ENCODE assay signal across 15 cellular contexts in genomic region chr7:27251513-27252306, GRCh38. TPM values are rescaled to one million over a fixed set of nuclear protein-coding genes. Genes with fewer than 3 reads are reported as not detected.
A peak's percentile ranks its signal among the peaks of the same experiment; 100 is the strongest.
DNase-seq lines count a peak whose midpoint lies in the region; ATAC-seq and TF ChIP-seq lines count a peak whose summit lies in the region.
"Had no signal": no experiment of that assay in that cellular context is flagged by ENCODE, and none has a peak within 500 bp of the region (broad histone marks: within the 10 kb centered on the region; RNA-seq: fewer than 3 reads in every experiment).

No MANE protein-coding gene starts in this region.

- no peak for ATAC-seq in stimulated activated naive CD8-positive, alpha-beta T cell treated with anti-CD3 and anti-CD28 coated beads, Interleukin-15, amount 100 ng/mL, for 72 hours
- no peak for ATAC-seq in stimulated activated naive CD8-positive, alpha-beta T cell treated with anti-CD3 and anti-CD28 coated beads, Interleukin-15, Interleukin-2, amounts not matched to agents 100 U/mL and 50 U/mL, for 24 hours
- ATAC-seq in naive thymus-derived CD4-positive, alpha-beta T cell = no peak
- ATAC-seq in HG03196 (IDR thresholded peaks at IDR 0.05; ENCODE audit: unreplicated experiment) (no peak), HG03342 (IDR thresholded peaks at IDR 0.05; ENCODE audit: unreplicated experiment) (no peak)
- ATAC-seq: activated naive CD4-positive, alpha-beta T cell treated with anti-CD3 and anti-CD28 coated beads, Interleukin-2, amount 50 U/mL, for 72 hours had no signal

- TF ChIP-seq CTCF in esophagus muscularis mucosa (IDR thresholded peaks at IDR 0.05) = no peak

- peak overlapping the region; percentile 12 to 43 (median 26) for H3K4me3 ChIP-seq in esophagus muscularis mucosa
- H3K4me3 ChIP-seq in naive thymus-derived CD4-positive, alpha-beta T cell (ENCODE audit: low read length) = no peak overlapping the region
- H3K4me3 ChIP-seq: vagina had no signal

- peaks cover 14 to 87% (median 61%) of the 10 kb centered on the region in 4 donors for H3K27me3 ChIP-seq in esophagus muscularis mucosa
- peaks cover 0 to 16% of the 10 kb centered on the region in 2 donors for H3K27me3 ChIP-seq in naive thymus-derived CD4-positive, alpha-beta T cell (ENCODE audit: control insufficient read depth in 2 of 2, insufficient read depth in 2 of 2, low read length in 2 of 2)
- H3K27me3 ChIP-seq: vagina had no signal

- H3K4me3 Mint-ChIP-seq in stimulated activated naive CD8-positive, alpha-beta T cell treated with anti-CD3 and anti-CD28 coated beads, Interleukin-15, amount 100 ng/mL, for 72 hours = peak overlapping the region; percentile 22 to 36
- H3K4me3 Mint-ChIP-seq in naive thymus-derived CD4-positive, alpha-beta T cell = peak overlapping the region in 8 of 10 donors; percentile 18 to 65 (median 48)

- no peak for TF ChIP-seq EP300 in esophagus muscularis mucosa (IDR thresholded peaks at IDR 0.05)

- POLR2A ChIA-PET in naive thymus-derived CD4-positive, alpha-beta T cell (lab: Charles Lee) = no interaction called here

- H3K36me3 Mint-ChIP-seq in naive thymus-derived CD4-positive, alpha-beta T cell = peaks cover 0 to 3% (median 0%) of the 10 kb centered on the region in 5 donors

- CTCF ChIA-PET in naive thymus-derived CD4-positive, alpha-beta T cell (lab: Charles Lee) = no interaction called here

- no peaks in the 10 kb centered on the region for H3K36me3 ChIP-seq in esophagus muscularis mucosa
- H3K36me3 ChIP-seq in naive thymus-derived CD4-positive, alpha-beta T cell (ENCODE audit: control insufficient read depth in 2 of 3, insufficient read depth in 3 of 3, low read length in 3 of 3) = no peaks in the 10 kb centered on the region
- H3K36me3 ChIP-seq: vagina had no signal

- intact Hi-C loops in esophagus muscularis mucosa (cut with DNase I) = no loop called here
- intact Hi-C loops in naive thymus-derived CD4-positive, alpha-beta T cell (cut with micrococcal nuclease) = no loop called here

- no peaks in the 10 kb centered on the region for H3K9me3 ChIP-seq in esophagus muscularis mucosa
- H3K9me3 ChIP-seq in naive thymus-derived CD4-positive, alpha-beta T cell (ENCODE audit: control insufficient read depth in 2 of 3, low read length in 3 of 3) = no peaks in the 10 kb centered on the region
- H3K9me3 ChIP-seq: vagina had no signal

- peaks cover 10 to 34% (median 18%) of the 10 kb centered on the region in 4 donors for H3K4me1 ChIP-seq in esophagus muscularis mucosa
- H3K4me1 ChIP-seq in naive thymus-derived CD4-positive, alpha-beta T cell (ENCODE audit: control insufficient read depth in 2 of 2, insufficient read depth in 2 of 2, low read length in 2 of 2) = no peaks in the 10 kb centered on the region
- H3K4me1 ChIP-seq: vagina had no signal

- H3K27ac ChIP-seq in esophagus muscularis mucosa (replicated peaks in 1 of 4) = no peak overlapping the region
- H3K27ac ChIP-seq in naive thymus-derived CD4-positive, alpha-beta T cell (ENCODE audit: low read depth, low read length) = no peak overlapping the region
- H3K27ac ChIP-seq: vagina had no signal

- DNase-seq in stimulated activated naive CD8-positive, alpha-beta T cell treated with anti-CD3 and anti-CD28 coated beads, Interleukin-15, amount 100 ng/mL, for 72 hours = no peak
- DNase-seq in stimulated activated naive CD8-positive, alpha-beta T cell treated with anti-CD3 and anti-CD28 coated beads, Interleukin-15, Interleukin-2, amounts not matched to agents 100 U/mL and 50 U/mL, for 24 hours = no peak
- DNase-seq in esophagus muscularis mucosa (ENCODE audit: extremely low spot score) = no peak
- DNase-seq in naive thymus-derived CD4-positive, alpha-beta T cell = no peak
- no peak for DNase-seq in NCI-H187 treated with DMSO at 0.1 percent for 48 hours (lab: John Stamatoyannopoulos, UW)
- no peak for DNase-seq in LoVo (ENCODE audit: low spot score)
- DNase-seq: DMS79 treated with DMSO at 0.1 percent for 48 hours; NCI-H2081; nucleus accumbens; stimulated activated CD4-positive, alpha-beta T cell treated with anti-CD3 and anti-CD28 coated beads, Interleukin-15, amount 100 ng/mL, for 24 hours had no signal

- TF ChIP-seq POLR2A in esophagus muscularis mucosa (IDR thresholded peaks at IDR 0.05; ENCODE audit: low read depth) = no peak

- no peak overlapping the region for H3K27ac Mint-ChIP-seq in stimulated activated naive CD8-positive, alpha-beta T cell treated with anti-CD3 and anti-CD28 coated beads, Interleukin-15, amount 100 ng/mL, for 72 hours
- no peak overlapping the region for H3K27ac Mint-ChIP-seq in naive thymus-derived CD4-positive, alpha-beta T cell
- H3K27ac Mint-ChIP-seq: activated naive CD4-positive, alpha-beta T cell treated with anti-CD3 and anti-CD28 coated beads, Interleukin-2, amount 50 U/mL, for 72 hours had no signal

- no peaks in the 10 kb centered on the region for H3K9me3 Mint-ChIP-seq in stimulated activated naive CD8-positive, alpha-beta T cell treated with anti-CD3 and anti-CD28 coated beads, Interleukin-15, amount 100 ng/mL, for 72 hours
- H3K9me3 Mint-ChIP-seq in naive thymus-derived CD4-positive, alpha-beta T cell = peaks cover 0 to 6% (median 0%) of the 10 kb centered on the region in 11 donors
- H3K9me3 Mint-ChIP-seq: activated naive CD4-positive, alpha-beta T cell treated with anti-CD3 and anti-CD28 coated beads, Interleukin-2, amount 50 U/mL, for 72 hours had no signal

- peaks cover 89% of the 10 kb centered on the region for H3K27me3 Mint-ChIP-seq in stimulated activated naive CD8-positive, alpha-beta T cell treated with anti-CD3 and anti-CD28 coated beads, Interleukin-15, amount 100 ng/mL, for 72 hours
- peaks cover 78 to 93% (median 81%) of the 10 kb centered on the region in 5 donors for H3K27me3 Mint-ChIP-seq in naive thymus-derived CD4-positive, alpha-beta T cell

- 11% methylated on average over 23 of the region's 64 CpGs for WGBS in esophagus muscularis mucosa

- peaks cover 30% of the 10 kb centered on the region for H3K4me1 Mint-ChIP-seq in stimulated activated naive CD8-positive, alpha-beta T cell treated with anti-CD3 and anti-CD28 coated beads, Interleukin-15, amount 100 ng/mL, for 72 hours
- H3K4me1 Mint-ChIP-seq in naive thymus-derived CD4-positive, alpha-beta T cell = peaks cover 2 to 33% (median 15%) of the 10 kb centered on the region in 7 donors

RNA-seq across cellular contexts. Expression of gene EVX1, which starts 9.1 kb away (rescaled TPM):
- not detected for total RNA-seq in esophagus muscularis mucosa
- under 1 TPM in 1 of 5 experiments, not detected in 4; 0.11 TPM for total RNA-seq in naive thymus-derived CD4-positive, alpha-beta T cell
- polyA plus RNA-seq in naive thymus-derived CD4-positive, alpha-beta T cell = not detected
- total RNA-seq: activated naive CD4-positive, alpha-beta T cell treated with anti-CD3 and anti-CD28 coated beads, Interleukin-2, amount 50 U/mL, for 72 hours; M059J had no signal

RNA-seq across cellular contexts. Expression of gene HOXA13, which starts 51.8 kb away (rescaled TPM):
- total RNA-seq in esophagus muscularis mucosa = not detected
- total RNA-seq in naive thymus-derived CD4-positive, alpha-beta T cell = not detected
- not detected for polyA plus RNA-seq in naive thymus-derived CD4-positive, alpha-beta T cell
- total RNA-seq: activated naive CD4-positive, alpha-beta T cell treated with anti-CD3 and anti-CD28 coated beads, Interleukin-2, amount 50 U/mL, for 72 hours had no signal
